In the genomic region with DNA sequence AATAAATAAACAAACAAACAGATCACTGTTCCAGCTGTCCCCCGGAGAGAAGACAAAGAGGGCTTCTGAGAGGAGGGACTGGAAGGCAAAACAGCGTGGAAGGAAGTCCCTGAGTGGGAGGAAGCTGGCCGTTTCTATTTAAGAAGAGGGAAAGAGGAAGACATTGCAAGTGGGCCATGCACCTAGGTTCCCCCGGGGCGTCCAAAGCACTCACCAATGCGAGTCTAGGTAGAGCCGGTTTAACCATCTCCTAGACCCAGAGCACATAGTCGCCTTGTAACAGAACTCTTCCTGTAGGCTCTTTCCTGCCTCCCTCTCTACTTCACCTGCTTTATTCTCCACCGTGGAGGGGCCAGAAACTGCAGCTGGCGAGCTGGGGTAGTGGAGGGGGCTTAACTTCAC, we compare ENCODE assay signal across 21 cellular contexts.
DNase-seq lines count a peak whose midpoint lies in the region; ATAC-seq and TF ChIP-seq lines count a peak whose summit lies in the region.
"Had no signal": no experiment of that assay in that cellular context is flagged by ENCODE, and none has a peak within 500 bp of the region (broad histone marks: within the 10 kb centered on the region; RNA-seq: fewer than 3 reads in every experiment).

No MANE protein-coding gene starts in this region.

- H3K4me1 Mint-ChIP-seq in T-helper 2 cell treated with Interferon-gamma antibody and Interleukin-4, amounts not matched to agents 5 μg/mL and 100 μg/mL, for 36 hours (ENCODE audit: low read depth): peaks cover 38% of the 10 kb centered on the region
- peaks cover 70% of the 10 kb centered on the region for H3K4me1 Mint-ChIP-seq in stimulated activated memory B cell treated with anti-CD40 and anti-IgM and Interleukin-4, amounts not matched to agents 10 μg/mL and 1 μg/mL and 100 μg/mL, for 72 hours

- no peak for TF ChIP-seq POLR2A in Peyer's patch (IDR thresholded peaks at IDR 0.05)

- peak overlapping the region; percentile 10 for H3K27ac Mint-ChIP-seq in T-helper 2 cell treated with Interferon-gamma antibody and Interleukin-4, amounts not matched to agents 5 μg/mL and 100 μg/mL, for 36 hours
- peak overlapping the region; percentile 89 for H3K27ac Mint-ChIP-seq in stimulated activated memory B cell treated with anti-CD40 and anti-IgM and Interleukin-4, amounts not matched to agents 10 μg/mL and 1 μg/mL and 100 μg/mL, for 72 hours

- no peak for DNase-seq in T-helper 2 cell treated with Interferon-gamma antibody and Interleukin-4, amounts not matched to agents 5 μg/mL and 100 μg/mL, for 36 hours (ENCODE audit: low spot score)
- DNase-seq in T-helper 2 cell (no peak), Peyer's patch (no peak), globus pallidus (ENCODE audit: low spot score) (peak; percentile 64), NCI-H1105 (lab: John Stamatoyannopoulos, UW) (no peak), GM20000 (ENCODE audit: low spot score) (no peak), iPS-NIHi7 (ENCODE audit: extremely low spot score) (no peak)
- DNase-seq: DMS79 treated with DMSO at 0.1 percent for 48 hours; H9; hippocampal formation; kidney glomerular epithelial cell; NCI-H2171 treated with DMSO at 0.1 percent for 48 hours; occipital lobe; SK-N-SH; stimulated activated CD4-positive, alpha-beta T cell treated with anti-CD3 and anti-CD28 coated beads, Interleukin-2, amount 100 ng/mL, for 48 hours had no signal

- peaks cover 5 to 52% (median 19%) of the 10 kb centered on the region in 4 donors for H3K4me1 ChIP-seq in Peyer's patch

- peaks cover 5% of the 10 kb centered on the region for H3K27me3 Mint-ChIP-seq in T-helper 2 cell treated with Interferon-gamma antibody and Interleukin-4, amounts not matched to agents 5 μg/mL and 100 μg/mL, for 36 hours (ENCODE audit: low read depth)
- H3K27me3 Mint-ChIP-seq in stimulated activated memory B cell treated with anti-CD40 and anti-IgM and Interleukin-4, amounts not matched to agents 10 μg/mL and 1 μg/mL and 100 μg/mL, for 72 hours: no peaks in the 10 kb centered on the region
- H3K27me3 Mint-ChIP-seq: central memory CD8-positive, alpha-beta T cell had no signal

- peaks cover 4% of the 10 kb centered on the region for H3K36me3 Mint-ChIP-seq in T-helper 2 cell treated with Interferon-gamma antibody and Interleukin-4, amounts not matched to agents 5 μg/mL and 100 μg/mL, for 36 hours (ENCODE audit: low read depth)
- H3K36me3 Mint-ChIP-seq in stimulated activated memory B cell treated with anti-CD40 and anti-IgM and Interleukin-4, amounts not matched to agents 10 μg/mL and 1 μg/mL and 100 μg/mL, for 72 hours: peaks cover 31% of the 10 kb centered on the region

- no peak for ATAC-seq in stimulated activated memory B cell treated with anti-CD40 and anti-IgM and Interleukin-4, amounts not matched to agents 10 μg/mL and 1 μg/mL and 100 μg/mL, for 72 hours

- no peaks in the 10 kb centered on the region for H3K9me3 ChIP-seq in Peyer's patch
- H3K9me3 ChIP-seq: SK-N-SH had no signal

- H3K4me3 Mint-ChIP-seq in T-helper 2 cell treated with Interferon-gamma antibody and Interleukin-4, amounts not matched to agents 5 μg/mL and 100 μg/mL, for 36 hours: no peak overlapping the region
- peak overlapping the region; percentile 9 for H3K4me3 Mint-ChIP-seq in stimulated activated memory B cell treated with anti-CD40 and anti-IgM and Interleukin-4, amounts not matched to agents 10 μg/mL and 1 μg/mL and 100 μg/mL, for 72 hours
- H3K4me3 Mint-ChIP-seq: H9 had no signal

- no peaks in the 10 kb centered on the region for H3K27me3 ChIP-seq in Peyer's patch

- no peaks in the 10 kb centered on the region for H3K9me3 Mint-ChIP-seq in T-helper 2 cell treated with Interferon-gamma antibody and Interleukin-4, amounts not matched to agents 5 μg/mL and 100 μg/mL, for 36 hours
- no peaks in the 10 kb centered on the region for H3K9me3 Mint-ChIP-seq in stimulated activated memory B cell treated with anti-CD40 and anti-IgM and Interleukin-4, amounts not matched to agents 10 μg/mL and 1 μg/mL and 100 μg/mL, for 72 hours
- H3K9me3 Mint-ChIP-seq: central memory CD8-positive, alpha-beta T cell; H9 had no signal

- H3K4me3 ChIP-seq in Peyer's patch: peak overlapping the region in 2 of 4 donors; percentile 6 to 24

- peak overlapping the region; percentile 57 to 66 (median 62) for H3K27ac ChIP-seq in Peyer's patch
- H3K27ac ChIP-seq: C4-2B, HL-60, KMS-11, VCaP had no signal

- peaks cover 0 to 5% (median 0%) of the 10 kb centered on the region in 3 donors for H3K36me3 ChIP-seq in Peyer's patch

- TF ChIP-seq CTCF in Peyer's patch (IDR thresholded peaks at IDR 0.05) (no peak), GM20000 (IDR thresholded peaks at IDR 0.05; ENCODE audit: extremely low read depth, missing control alignments) (no peak)
